Comparison of ENCODE assay signal across 8 cellular contexts in genomic region chr9:6667633-6668280, GRCh38. TPM values are rescaled to one million over a fixed set of nuclear protein-coding genes. Genes with fewer than 3 reads are reported as not detected.
DNase-seq lines count a peak whose midpoint lies in the region; ATAC-seq and TF ChIP-seq lines count a peak whose summit lies in the region.

No MANE protein-coding gene starts in this region.

- no peak for ATAC-seq in stimulated activated naive CD8-positive, alpha-beta T cell treated with anti-CD3 and anti-CD28 coated beads, Interleukin-15, amount 100 ng/mL, for 72 hours
- ATAC-seq in HG03378 (IDR thresholded peaks at IDR 0.05; ENCODE audit: unreplicated experiment): no peak

- H3K4me1 ChIP-seq in HAP-1 (no peaks in the 10 kb centered on the region), spleen (peaks cover 0 to 6% (median 0%) of the 10 kb centered on the region in 6 donors)

- H3K27ac ChIP-seq in spleen: no peak overlapping the region

- H3K4me3 Mint-ChIP-seq in CD14-positive monocyte: no peak overlapping the region
- no peak overlapping the region for H3K4me3 Mint-ChIP-seq in stimulated activated naive CD8-positive, alpha-beta T cell treated with anti-CD3 and anti-CD28 coated beads, Interleukin-15, amount 100 ng/mL, for 72 hours

- no peak for TF ChIP-seq POLR2A in spleen (IDR thresholded peaks at IDR 0.05)

- H3K4me3 ChIP-seq in HAP-1 (no peak overlapping the region), foreskin fibroblast (ENCODE audit: low read depth in 1 of 2, low read length in 2 of 2) (no peak overlapping the region), spleen (no peak overlapping the region)

- no peaks in the 10 kb centered on the region for H3K9me3 Mint-ChIP-seq in CD14-positive monocyte
- no peaks in the 10 kb centered on the region for H3K9me3 Mint-ChIP-seq in stimulated activated naive CD8-positive, alpha-beta T cell treated with anti-CD3 and anti-CD28 coated beads, Interleukin-15, amount 100 ng/mL, for 72 hours

- intact Hi-C loops in CD14-positive monocyte (cut with micrococcal nuclease): no loop called here
- intact Hi-C loops in spleen (cut with DNase I; ENCODE audit: low total_unique reads): loop anchor here (5.0 to 10.0 kb wide), 2 partner anchors 83 to 315 kb away; no protein-coding TSS in a partner anchor

- DNase-seq in CD14-positive monocyte (ENCODE audit: low spot score) (no peak), HAP-1 (ENCODE audit: low spot score in 2 of 2) (peak; percentile 30 to 43), RPMI8226 (peak; percentile 23), foreskin fibroblast (peak; percentile 12 to 57), spleen (no peak)
- DNase-seq in stimulated activated naive CD8-positive, alpha-beta T cell treated with anti-CD3 and anti-CD28 coated beads, Interleukin-15, amount 100 ng/mL, for 72 hours: no peak
- DNase-seq in activated CD8-positive, alpha-beta memory T cell treated with anti-CD3 and anti-CD28 coated beads, Interleukin-2, amount 50 U/mL, for 48 hours: no peak

- 62 to 68% (median 67%) methylated on average over 5 of the region's 5 CpGs for WGBS in spleen, 5 donors

- no peak overlapping the region for H3K27ac Mint-ChIP-seq in CD14-positive monocyte
- H3K27ac Mint-ChIP-seq in stimulated activated naive CD8-positive, alpha-beta T cell treated with anti-CD3 and anti-CD28 coated beads, Interleukin-15, amount 100 ng/mL, for 72 hours: no peak overlapping the region

- H3K27me3 Mint-ChIP-seq in CD14-positive monocyte (ENCODE audit: low read depth in 3 of 3): peaks cover 0 to 8% (median 4%) of the 10 kb centered on the region in 3 donors
- H3K27me3 Mint-ChIP-seq in stimulated activated naive CD8-positive, alpha-beta T cell treated with anti-CD3 and anti-CD28 coated beads, Interleukin-15, amount 100 ng/mL, for 72 hours: no peaks in the 10 kb centered on the region

- no peaks in the 10 kb centered on the region for H3K27me3 ChIP-seq in HAP-1 (ENCODE audit: low read depth)
- H3K27me3 ChIP-seq in spleen (replicated peaks in 1 of 7): no peaks in the 10 kb centered on the region

- H3K36me3 ChIP-seq in HAP-1 (replicated peaks) (no peaks in the 10 kb centered on the region), spleen (no peaks in the 10 kb centered on the region)

- TF ChIP-seq CTCF in CD14-positive monocyte (IDR thresholded peaks at IDR 0.05) (peak; percentile 59), foreskin fibroblast (IDR thresholded peaks at IDR 0.05; ENCODE audit: low read depth, low read length) (peak; percentile 51), spleen (IDR thresholded peaks at IDR 0.05 in 8 of 11, conservative IDR thresholded peaks at IDR 0.05 in 3 of 11) (peak in 9 of 11 experiments; percentile 12 to 56 (median 42))

- H3K9me3 ChIP-seq in HAP-1: no peaks in the 10 kb centered on the region
- H3K9me3 ChIP-seq in spleen: no peaks in the 10 kb centered on the region

- no peaks in the 10 kb centered on the region for H3K36me3 Mint-ChIP-seq in CD14-positive monocyte

- in situ Hi-C loops in HAP-1 (cut with MboI; ENCODE audit: low sequenced_read_pairs): no loop called here

- no peaks in the 10 kb centered on the region for H3K4me1 Mint-ChIP-seq in CD14-positive monocyte
- H3K4me1 Mint-ChIP-seq in stimulated activated naive CD8-positive, alpha-beta T cell treated with anti-CD3 and anti-CD28 coated beads, Interleukin-15, amount 100 ng/mL, for 72 hours: no peaks in the 10 kb centered on the region

RNA-seq across cellular contexts. Expression of gene GLDC, which starts 22.2 kb away (rescaled TPM):
- polyA plus RNA-seq in CD14-positive monocyte: not detected
- total RNA-seq in spleen: 1 to 10 TPM in 4 of 7 donors, under 1 TPM in 3; 0.60 to 8.7 (median 1.3) TPM
- under 1 TPM; 0.17 to 0.39 (median 0.19) TPM for polyA plus RNA-seq in spleen

Comparison
In these comparisons a context has a peak if more than half of its experiments do, and no peak if none do; other contexts are left out.
1. DNase-seq: peak in HAP-1 (2 of 2), RPMI8226 (single experiment) and foreskin fibroblast (2 of 2); none in CD14-positive monocyte (single experiment), spleen (single experiment), stimulated activated naive CD8-positive, alpha-beta T cell treated with anti-CD3 and anti-CD28 coated beads, Interleukin-15, amount 100 ng/mL, for 72 hours (0 of 2) and activated CD8-positive, alpha-beta memory T cell treated with anti-CD3 and anti-CD28 coated beads, Interleukin-2, amount 50 U/mL, for 48 hours (single experiment).
2. Peak in every context shown above with its lines, with median percentiles within 50 percentile points of each other: CTCF ChIP-seq.